Comparison of ENCODE assay signal across 8 cellular contexts in the genomic region with DNA sequence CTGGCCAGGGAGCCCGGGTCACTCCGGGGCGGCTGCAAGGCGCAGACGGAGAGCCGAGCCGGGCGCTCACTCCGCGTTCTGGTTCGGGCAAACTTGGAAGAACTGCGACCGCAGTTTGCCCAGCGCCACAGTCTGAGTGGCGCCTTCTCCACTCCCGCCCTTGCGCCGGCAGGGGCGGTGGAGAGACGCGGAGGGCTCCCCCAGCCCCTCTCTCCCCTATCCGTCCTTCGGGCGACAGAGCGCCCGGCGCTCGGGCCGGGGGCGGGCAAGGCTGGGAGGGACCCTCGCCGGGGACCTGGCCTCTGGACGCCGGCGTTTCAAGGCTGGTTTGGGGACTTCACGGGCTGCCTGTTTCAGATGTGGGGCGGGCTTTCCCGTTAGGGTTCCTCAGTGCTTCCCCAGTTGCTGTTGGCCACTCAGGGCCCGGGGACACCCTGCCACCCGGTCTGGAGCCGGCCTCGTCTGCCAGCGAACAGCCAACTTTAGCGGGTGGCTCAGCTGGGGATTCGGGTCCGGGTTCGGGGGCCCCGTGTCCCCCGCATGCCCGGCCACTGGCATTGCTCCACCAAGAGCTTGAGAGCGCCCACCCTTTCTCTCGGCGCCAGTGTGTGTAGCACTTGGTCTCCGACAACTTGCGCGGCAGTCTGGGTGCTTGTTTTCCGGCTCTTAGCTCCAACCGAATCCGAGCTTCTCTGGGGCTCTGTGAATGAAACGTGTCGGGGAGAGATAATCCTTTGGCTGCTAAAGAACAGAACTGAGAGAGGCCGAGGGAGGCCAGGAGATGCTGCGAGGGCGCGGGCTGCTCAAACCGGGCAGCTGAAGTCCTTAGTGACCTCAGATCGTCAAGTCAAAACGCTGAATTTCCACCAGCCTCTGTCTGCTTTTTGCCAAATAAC. TPM values are rescaled to one million over a fixed set of nuclear protein-coding genes. Genes with fewer than 3 reads are reported as not detected.
DNase-seq lines count a peak whose midpoint lies in the region; ATAC-seq and TF ChIP-seq lines count a peak whose summit lies in the region.

No MANE protein-coding gene starts in this region.

- CTCF ChIA-PET in WTC11 (lab: Charles Lee): interaction anchor here (0.5 to 1.3 kb wide), 5 partner anchors 12 to 602 kb away, joined by 3 to 5 read pairs (median 3); no protein-coding TSS in a partner anchor

- peak overlapping the region; percentile 44 to 55 for H3K4me3 ChIP-seq in right atrium auricular region

- peaks cover 68% of the 10 kb centered on the region for H3K4me1 Mint-ChIP-seq in WTC11
- peaks cover 59% of the 10 kb centered on the region for H3K4me1 Mint-ChIP-seq in progenitor cell of endocrine pancreas (ENCODE audit: low read depth)

- ATAC-seq in WTC11 (peak; percentile 67), GM19328 (IDR thresholded peaks at IDR 0.05; ENCODE audit: unreplicated experiment) (no peak), HG02970 (IDR thresholded peaks at IDR 0.05; ENCODE audit: low FRiP score, unreplicated experiment) (no peak)

- H3K27ac ChIP-seq in right atrium auricular region: peak overlapping the region; percentile 61 to 70

- no peaks in the 10 kb centered on the region for H3K36me3 Mint-ChIP-seq in WTC11
- H3K36me3 Mint-ChIP-seq in progenitor cell of endocrine pancreas (ENCODE audit: insufficient read depth): peaks cover 3% of the 10 kb centered on the region

- no peaks in the 10 kb centered on the region for H3K27me3 ChIP-seq in right atrium auricular region

- H3K9me3 Mint-ChIP-seq in WTC11: no peaks in the 10 kb centered on the region
- H3K9me3 Mint-ChIP-seq in progenitor cell of endocrine pancreas (ENCODE audit: low read depth): peaks cover 3% of the 10 kb centered on the region

- no peaks in the 10 kb centered on the region for H3K36me3 ChIP-seq in right atrium auricular region

- POLR2A ChIA-PET in WTC11 (lab: Charles Lee): interaction anchor here (0.6 to 1.1 kb wide), 2 partner anchors 12 to 279 kb away, joined by 3 read pairs; no protein-coding TSS in a partner anchor

- peaks cover 0 to 12% of the 10 kb centered on the region in 2 donors for H3K4me1 ChIP-seq in right atrium auricular region

- no peaks in the 10 kb centered on the region for H3K9me3 ChIP-seq in right atrium auricular region

- H3K27ac Mint-ChIP-seq in WTC11 (peak overlapping the region; percentile 86), progenitor cell of endocrine pancreas (peak overlapping the region; percentile 95)

- peak; percentile 34; the same call in 1 of the 2 replicates for TF ChIP-seq CTCF in WTC11 (IDR thresholded peaks at IDR 0.05)
- peak in 1 of 2 donors; percentile 37 for TF ChIP-seq CTCF in right atrium auricular region (IDR thresholded peaks at IDR 0.05)
- TF ChIP-seq CTCF in progenitor cell of endocrine pancreas (IDR thresholded peaks at IDR 0.05; ENCODE audit: unreplicated experiment): peak; percentile 81

- H3K27me3 Mint-ChIP-seq in WTC11 (ENCODE audit: low read depth) (no peaks in the 10 kb centered on the region), progenitor cell of endocrine pancreas (no peaks in the 10 kb centered on the region)

- H3K4me3 Mint-ChIP-seq in WTC11 (peak overlapping the region; percentile 96), progenitor cell of endocrine pancreas (ENCODE audit: low read depth) (peak overlapping the region; percentile 98)

- DNase-seq in EL: peak; percentile 88
- peak; percentile 88 for DNase-seq in NCI-H146 treated with DMSO at 0.1 percent for 48 hours (lab: John Stamatoyannopoulos, UW; ENCODE audit: unreplicated experiment)
- DNase-seq in WTC11 (ENCODE audit: low spot score): peak; percentile 79
- peak; percentile 74 for DNase-seq in right atrium auricular region (ENCODE audit: low spot score)
- DNase-seq in progenitor cell of endocrine pancreas (ENCODE audit: low spot score, unreplicated experiment): peak; percentile 71
- DNase-seq in SIG-M5 treated with dmso at 0.1 percent for 504 hours (lab: John Stamatoyannopoulos, UW; ENCODE audit: unreplicated experiment): no peak

TF ChIP-seq in WTC11, 78 proteins besides CTCF, POLR2A, EP300 and RAD21 (continues in another document):
- TF ChIP-seq ZNF396 (CRISPR knock-in tag; IDR thresholded peaks at IDR 0.05; ENCODE audit: borderline replicate concordance) (no peak), EMX1 (CRISPR knock-in tag; IDR thresholded peaks at IDR 0.05) (no peak), CREM (CRISPR knock-in tag; IDR thresholded peaks at IDR 0.05) (no peak), GABPB1 (CRISPR knock-in tag; IDR thresholded peaks at IDR 0.05) (peak; percentile 19; the same call in 1 of the 2 replicates), FOXP1 (CRISPR knock-in tag; IDR thresholded peaks at IDR 0.05; ENCODE audit: borderline replicate concordance) (peak; percentile 33; the same call in 1 of the 2 replicates)
- TF ChIP-seq, protein P1, sequence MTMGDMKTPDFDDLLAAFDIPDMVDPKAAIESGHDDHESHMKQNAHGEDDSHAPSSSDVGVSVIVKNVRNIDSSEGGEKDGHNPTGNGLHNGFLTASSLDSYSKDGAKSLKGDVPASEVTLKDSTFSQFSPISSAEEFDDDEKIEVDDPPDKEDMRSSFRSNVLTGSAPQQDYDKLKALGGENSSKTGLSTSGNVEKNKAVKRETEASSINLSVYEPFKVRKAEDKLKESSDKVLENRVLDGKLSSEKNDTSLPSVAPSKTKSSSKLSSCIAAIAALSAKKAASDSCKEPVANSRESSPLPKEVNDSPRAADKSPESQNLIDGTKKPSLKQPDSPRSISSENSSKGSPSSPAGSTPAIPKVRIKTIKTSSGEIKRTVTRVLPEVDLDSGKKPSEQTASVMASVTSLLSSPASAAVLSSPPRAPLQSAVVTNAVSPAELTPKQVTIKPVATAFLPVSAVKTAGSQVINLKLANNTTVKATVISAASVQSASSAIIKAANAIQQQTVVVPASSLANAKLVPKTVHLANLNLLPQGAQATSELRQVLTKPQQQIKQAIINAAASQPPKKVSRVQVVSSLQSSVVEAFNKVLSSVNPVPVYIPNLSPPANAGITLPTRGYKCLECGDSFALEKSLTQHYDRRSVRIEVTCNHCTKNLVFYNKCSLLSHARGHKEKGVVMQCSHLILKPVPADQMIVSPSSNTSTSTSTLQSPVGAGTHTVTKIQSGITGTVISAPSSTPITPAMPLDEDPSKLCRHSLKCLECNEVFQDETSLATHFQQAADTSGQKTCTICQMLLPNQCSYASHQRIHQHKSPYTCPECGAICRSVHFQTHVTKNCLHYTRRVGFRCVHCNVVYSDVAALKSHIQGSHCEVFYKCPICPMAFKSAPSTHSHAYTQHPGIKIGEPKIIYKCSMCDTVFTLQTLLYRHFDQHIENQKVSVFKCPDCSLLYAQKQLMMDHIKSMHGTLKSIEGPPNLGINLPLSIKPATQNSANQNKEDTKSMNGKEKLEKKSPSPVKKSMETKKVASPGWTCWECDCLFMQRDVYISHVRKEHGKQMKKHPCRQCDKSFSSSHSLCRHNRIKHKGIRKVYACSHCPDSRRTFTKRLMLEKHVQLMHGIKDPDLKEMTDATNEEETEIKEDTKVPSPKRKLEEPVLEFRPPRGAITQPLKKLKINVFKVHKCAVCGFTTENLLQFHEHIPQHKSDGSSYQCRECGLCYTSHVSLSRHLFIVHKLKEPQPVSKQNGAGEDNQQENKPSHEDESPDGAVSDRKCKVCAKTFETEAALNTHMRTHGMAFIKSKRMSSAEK (CRISPR knock-in tag; IDR thresholded peaks at IDR 0.05; ENCODE audit: borderline replicate concordance): no peak
- TF ChIP-seq, protein P2, sequence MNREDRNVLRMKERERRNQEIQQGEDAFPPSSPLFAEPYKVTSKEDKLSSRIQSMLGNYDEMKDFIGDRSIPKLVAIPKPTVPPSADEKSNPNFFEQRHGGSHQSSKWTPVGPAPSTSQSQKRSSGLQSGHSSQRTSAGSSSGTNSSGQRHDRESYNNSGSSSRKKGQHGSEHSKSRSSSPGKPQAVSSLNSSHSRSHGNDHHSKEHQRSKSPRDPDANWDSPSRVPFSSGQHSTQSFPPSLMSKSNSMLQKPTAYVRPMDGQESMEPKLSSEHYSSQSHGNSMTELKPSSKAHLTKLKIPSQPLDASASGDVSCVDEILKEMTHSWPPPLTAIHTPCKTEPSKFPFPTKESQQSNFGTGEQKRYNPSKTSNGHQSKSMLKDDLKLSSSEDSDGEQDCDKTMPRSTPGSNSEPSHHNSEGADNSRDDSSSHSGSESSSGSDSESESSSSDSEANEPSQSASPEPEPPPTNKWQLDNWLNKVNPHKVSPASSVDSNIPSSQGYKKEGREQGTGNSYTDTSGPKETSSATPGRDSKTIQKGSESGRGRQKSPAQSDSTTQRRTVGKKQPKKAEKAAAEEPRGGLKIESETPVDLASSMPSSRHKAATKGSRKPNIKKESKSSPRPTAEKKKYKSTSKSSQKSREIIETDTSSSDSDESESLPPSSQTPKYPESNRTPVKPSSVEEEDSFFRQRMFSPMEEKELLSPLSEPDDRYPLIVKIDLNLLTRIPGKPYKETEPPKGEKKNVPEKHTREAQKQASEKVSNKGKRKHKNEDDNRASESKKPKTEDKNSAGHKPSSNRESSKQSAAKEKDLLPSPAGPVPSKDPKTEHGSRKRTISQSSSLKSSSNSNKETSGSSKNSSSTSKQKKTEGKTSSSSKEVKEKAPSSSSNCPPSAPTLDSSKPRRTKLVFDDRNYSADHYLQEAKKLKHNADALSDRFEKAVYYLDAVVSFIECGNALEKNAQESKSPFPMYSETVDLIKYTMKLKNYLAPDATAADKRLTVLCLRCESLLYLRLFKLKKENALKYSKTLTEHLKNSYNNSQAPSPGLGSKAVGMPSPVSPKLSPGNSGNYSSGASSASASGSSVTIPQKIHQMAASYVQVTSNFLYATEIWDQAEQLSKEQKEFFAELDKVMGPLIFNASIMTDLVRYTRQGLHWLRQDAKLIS (CRISPR knock-in tag; IDR thresholded peaks at IDR 0.05; ENCODE audit: borderline replicate concordance): no peak
- TF ChIP-seq, protein P3, sequence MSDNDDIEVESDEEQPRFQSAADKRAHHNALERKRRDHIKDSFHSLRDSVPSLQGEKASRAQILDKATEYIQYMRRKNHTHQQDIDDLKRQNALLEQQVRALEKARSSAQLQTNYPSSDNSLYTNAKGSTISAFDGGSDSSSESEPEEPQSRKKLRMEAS (CRISPR knock-in tag; IDR thresholded peaks at IDR 0.05): peak; percentile 57; the same call in 1 of the 2 replicates
- TF ChIP-seq, protein P4, sequence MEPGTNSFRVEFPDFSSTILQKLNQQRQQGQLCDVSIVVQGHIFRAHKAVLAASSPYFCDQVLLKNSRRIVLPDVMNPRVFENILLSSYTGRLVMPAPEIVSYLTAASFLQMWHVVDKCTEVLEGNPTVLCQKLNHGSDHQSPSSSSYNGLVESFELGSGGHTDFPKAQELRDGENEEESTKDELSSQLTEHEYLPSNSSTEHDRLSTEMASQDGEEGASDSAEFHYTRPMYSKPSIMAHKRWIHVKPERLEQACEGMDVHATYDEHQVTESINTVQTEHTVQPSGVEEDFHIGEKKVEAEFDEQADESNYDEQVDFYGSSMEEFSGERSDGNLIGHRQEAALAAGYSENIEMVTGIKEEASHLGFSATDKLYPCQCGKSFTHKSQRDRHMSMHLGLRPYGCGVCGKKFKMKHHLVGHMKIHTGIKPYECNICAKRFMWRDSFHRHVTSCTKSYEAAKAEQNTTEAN (CRISPR knock-in tag; IDR thresholded peaks at IDR 0.05): peak; percentile 84

RNA-seq across cellular contexts. Expression of a gene that starts 1.5 kb away (rescaled TPM):
- total RNA-seq in WTC11 (2021) (19.5 to 24.3 TPM (median 24.2 TPM) in 3 replicates), right atrium auricular region (1 to 10 TPM; 1.3 to 3.8 TPM), progenitor cell of endocrine pancreas (48.4 and 50.3 TPM in 2 replicates)
